ENCODE assay signal across 8 cellular contexts in genomic region chr11:49208006-49208721, GRCh38. TPM values are rescaled to one million over a fixed set of nuclear protein-coding genes. Genes with fewer than 3 reads are reported as not detected.
DNase-seq lines count a peak whose midpoint lies in the region; TF ChIP-seq lines count a peak whose summit lies in the region.

FOLH1 (minus strand) TSS chr11:49208602; CDS start chr11:49208409, 193 bp downstream.

- peak; percentile 2 for DNase-seq in NCI-H2029 (lab: John Stamatoyannopoulos, UW)
- no peak for DNase-seq in NCI-H2029 treated with DMSO at 0.1 percent for 48 hours (lab: John Stamatoyannopoulos, UW)
- DNase-seq in astrocyte of the hippocampus (ENCODE audit: low read depth, low spot score), result peak; percentile 12
- DNase-seq in left kidney (ENCODE audit: low read depth, low spot score), result peak; percentile 88
- peak in 1 of 2 donors; percentile 25 for DNase-seq in tibial artery
- no peak for DNase-seq in CD8-positive, alpha-beta memory T cell
- DNase-seq in activated CD4-positive, alpha-beta T cell treated with anti-CD3 and anti-CD28 coated beads for 48 hours, result no peak
- DNase-seq in activated effector memory CD4-positive, alpha-beta T cell treated with Interleukin-2 at 50 U/mL for 16 hours, result no peak

- H3K36me3 Mint-ChIP-seq in CD8-positive, alpha-beta memory T cell, result no peaks in the 10 kb centered on the region

- peaks cover 0 to 8% (median 5%) of the 10 kb centered on the region in 4 donors for H3K4me1 ChIP-seq in tibial artery
- H3K4me1 ChIP-seq in CD8-positive, alpha-beta memory T cell (ENCODE audit: insufficient read depth, low read length), result no peaks in the 10 kb centered on the region

- intact Hi-C loops in tibial artery (cut with DNase I; ENCODE audit: low total_unique reads), result no loop called here

- H3K4me1 Mint-ChIP-seq in CD8-positive, alpha-beta memory T cell, result no peaks in the 10 kb centered on the region

- POLR2A ChIA-PET in CD8-positive, alpha-beta memory T cell (lab: Charles Lee), result no interaction called here

- TF ChIP-seq CTCF in tibial artery (IDR thresholded peaks at IDR 0.05), result no peak

- peaks cover 0 to 2% of the 10 kb centered on the region in 2 donors for H3K27me3 Mint-ChIP-seq in CD8-positive, alpha-beta memory T cell

- H3K4me3 Mint-ChIP-seq in CD8-positive, alpha-beta memory T cell, result no peak within 1 kb of the TSS

- H3K9me3 Mint-ChIP-seq in CD8-positive, alpha-beta memory T cell, result peaks cover 0 to 5% (median 2%) of the 10 kb centered on the region in 5 donors

- H3K4me3 ChIP-seq in tibial artery, result peak within 1 kb of the TSS; percentile 40 to 52
- H3K4me3 ChIP-seq in CD8-positive, alpha-beta memory T cell (ENCODE audit: low read length), result no peak within 1 kb of the TSS

- CTCF ChIA-PET in CD8-positive, alpha-beta memory T cell (lab: Charles Lee), result no interaction called here

- H3K27ac ChIP-seq in tibial artery, result no peak within 1 kb of the TSS
- H3K27ac ChIP-seq in CD8-positive, alpha-beta memory T cell (ENCODE audit: low read depth, low read length), result no peak within 1 kb of the TSS

- H3K9me3 ChIP-seq in tibial artery, result no peaks in the 10 kb centered on the region
- no peaks in the 10 kb centered on the region for H3K9me3 ChIP-seq in CD8-positive, alpha-beta memory T cell (ENCODE audit: low read length)

- H3K27me3 ChIP-seq in tibial artery, result no peaks in the 10 kb centered on the region
- no peaks in the 10 kb centered on the region for H3K27me3 ChIP-seq in CD8-positive, alpha-beta memory T cell (ENCODE audit: insufficient read depth, low read length, poor library complexity, severe bottlenecking)

- no peak within 1 kb of the TSS for H3K27ac Mint-ChIP-seq in CD8-positive, alpha-beta memory T cell

- H3K36me3 ChIP-seq in tibial artery, result no peaks in the 10 kb centered on the region
- no peaks in the 10 kb centered on the region for H3K36me3 ChIP-seq in CD8-positive, alpha-beta memory T cell (ENCODE audit: insufficient read depth, low read length)

RNA-seq across cellular contexts. Expression of gene FOLH1, which starts in this region (rescaled TPM):
- not detected for total RNA-seq in CD8-positive, alpha-beta memory T cell
- polyA plus RNA-seq in CD8-positive, alpha-beta memory T cell, result not detected

Comparison
In these comparisons a context has a peak if more than half of its experiments do, and no peak if none do; other contexts are left out.
1. DNase-seq: peak in NCI-H2029 (single experiment), astrocyte of the hippocampus (single experiment) and left kidney (single experiment); none in NCI-H2029 treated with DMSO at 0.1 percent for 48 hours (single experiment), CD8-positive, alpha-beta memory T cell (0 of 5), activated CD4-positive, alpha-beta T cell treated with anti-CD3 and anti-CD28 coated beads for 48 hours (single experiment) and activated effector memory CD4-positive, alpha-beta T cell treated with Interleukin-2 at 50 U/mL for 16 hours (single experiment).